26 cellular contexts compared by ENCODE assay signal in genomic region chr7:148979827-148980226, GRCh38. TPM values are rescaled to one million over a fixed set of nuclear protein-coding genes. Genes with fewer than 3 reads are reported as not detected.
DNase-seq lines count a peak whose midpoint lies in the region; ATAC-seq, FAIRE-seq and TF ChIP-seq lines count a peak whose summit lies in the region.
"Had no signal": no experiment of that assay in that cellular context is flagged by ENCODE, and none has a peak within 500 bp of the region (broad histone marks: within the 10 kb centered on the region; RNA-seq: fewer than 3 reads in every experiment).

No MANE protein-coding gene starts in this region.

- peak overlapping the region; percentile 76 to 81 for H3K27ac Mint-ChIP-seq in T-cell
- H3K27ac Mint-ChIP-seq: H9 had no signal

- H3K36me3 Mint-ChIP-seq in T-cell: no peaks in the 10 kb centered on the region

- CTCF ChIA-PET in T-cell (lab: Charles Lee): no interaction called here
- CTCF ChIA-PET in K562 (lab: Yijun Ruan, JAX; ENCODE audit: low intra/inter-chr PET ratio): no interaction called here

- in situ Hi-C loops in K562 (cut with MboI): no loop called here

- H3K27ac ChIP-seq in K562 (ENCODE audit: extremely low read depth, low read depth, low read length) (no peak overlapping the region), spleen (no peak overlapping the region), esophagus squamous epithelium (no peak overlapping the region)
- H3K27ac ChIP-seq: ascending aorta, HL-60, lower lobe of right lung, SJSA1, transverse colon had no signal

- no peaks in the 10 kb centered on the region for H3K9me1 ChIP-seq in K562 (ENCODE audit: control insufficient read depth, insufficient read depth, low read length)

- H3K4me1 ChIP-seq in K562 (replicated peaks in 1 of 2; ENCODE audit: control insufficient read depth in 2 of 2, insufficient read depth in 2 of 2, low read length in 2 of 2): peaks cover 14 to 15% of the 10 kb centered on the region in 2 experiments; a peak in 4 of 5 replicates
- H3K4me1 ChIP-seq in spleen: peaks cover 7 to 29% (median 25%) of the 10 kb centered on the region in 6 donors
- peaks cover 4 to 26% (median 5%) of the 10 kb centered on the region in 3 donors for H3K4me1 ChIP-seq in esophagus squamous epithelium

- H2AFZ ChIP-seq in K562 (ENCODE audit: low read depth, low read length): peak overlapping the region; percentile 6; the same call in 1 of the 2 replicates

- no peaks in the 10 kb centered on the region for H4K20me1 ChIP-seq in K562 (replicated peaks; ENCODE audit: control insufficient read depth, insufficient read depth, low read length)

- H3K4me3 ChIP-seq in K562 (no peak overlapping the region), spleen (no peak overlapping the region), esophagus squamous epithelium (no peak overlapping the region)
- H3K4me3 ChIP-seq: ascending aorta, lower lobe of right lung, SJSA1, transverse colon had no signal

- POLR2A ChIA-PET in T-cell (lab: Charles Lee) (interaction anchor here in 1 of 2 donors (0.6 to 0.8 kb wide), 2 partner anchors 97 to 100 kb away, joined by 4 to 6 read pairs; no protein-coding TSS in a partner anchor), K562 (lab: Yijun Ruan, JAX) (interaction anchor here (0.6 kb wide), 1 partner anchor 14 kb away, joined by 3 read pairs; no protein-coding TSS in a partner anchor)

- no peak overlapping the region for H3K4me2 ChIP-seq in K562 (ENCODE audit: insufficient read depth, low read length)

- no peaks in the 10 kb centered on the region for H3K27me3 Mint-ChIP-seq in T-cell

- TF ChIP-seq POLR2A in K562 (conservative IDR thresholded peaks at IDR 0.05) (no peak), spleen (IDR thresholded peaks at IDR 0.05) (no peak), esophagus squamous epithelium (IDR thresholded peaks at IDR 0.05) (no peak)

- TF ChIP-seq EP300 in K562 (IDR thresholded peaks at IDR 0.05; ENCODE audit: low read length): no peak

- H3K4me3 Mint-ChIP-seq in T-cell: peak overlapping the region; percentile 25 to 35 (median 35)
- H3K4me3 Mint-ChIP-seq: H9 had no signal

- H3K4me1 Mint-ChIP-seq in T-cell: peaks cover 31 to 49% (median 35%) of the 10 kb centered on the region in 3 donors

- DNase-seq in stimulated activated CD4-positive, alpha-beta T cell treated with anti-CD3 and anti-CD28 coated beads, Interleukin-15, amount 100 ng/mL, for 24 hours: peak; percentile 32
- no peak for DNase-seq in stimulated activated CD4-positive, alpha-beta T cell treated with anti-CD3 and anti-CD28 coated beads, Interleukin-1b, Interleukin-23, amount 100 ng/mL, for 48 hours
- DNase-seq in T-cell (peak in 22 of 34 experiments; percentile 14 to 51 (median 35)), K562 (ENCODE audit: extremely low read depth in 1 of 4, low spot score in 3 of 4) (no peak), spleen (peak; percentile 23), esophagus squamous epithelium (lab: John Stamatoyannopoulos, UW) (no peak), NCI-H510A (lab: John Stamatoyannopoulos, UW) (no peak), Ammon's horn (ENCODE audit: low spot score) (no peak)
- DNase-seq: activated effector memory CD4-positive, alpha-beta T cell treated with Interleukin-2 at 50 U/mL for 16 hours; C1 segment of cervical spinal cord; caudate nucleus; glutamatergic neuron; H9; lower lobe of right lung; NCI-H1694; NCI-H2171; NCI-H526; occipital lobe; stimulated activated CD4-positive, alpha-beta T cell treated with anti-CD3 and anti-CD28 coated beads, Interleukin-2, amount 100 ng/mL, for 24 hours; T-helper 1 cell; transverse colon had no signal

- H3K27me3 ChIP-seq in K562 (ENCODE audit: control insufficient read depth in 2 of 2, insufficient read depth in 2 of 2, low read length in 2 of 2) (no peaks in the 10 kb centered on the region), spleen (replicated peaks in 1 of 7) (peaks cover 0 to 13% (median 0%) of the 10 kb centered on the region in 7 donors), esophagus squamous epithelium (peaks cover 0 to 6% (median 0%) of the 10 kb centered on the region in 4 donors)
- H3K27me3 ChIP-seq: ascending aorta, SJSA1 had no signal

- H3K79me2 ChIP-seq in K562 (ENCODE audit: control insufficient read depth, insufficient read depth, low read length): no peaks in the 10 kb centered on the region

- WGBS in K562 (ENCODE audit: insufficient coverage, low coverage, missing lambda C conversion rate): 40% methylated on average over 9 of the region's 9 CpGs
- 68 to 79% (median 73%) methylated on average over 9 of the region's 9 CpGs for WGBS in spleen, 5 donors
- 71 to 82% methylated on average over 8 to 9 of the region's 9 CpGs for WGBS in esophagus squamous epithelium, 2 donors

- H3K36me3 ChIP-seq in K562 (ENCODE audit: control insufficient read depth, insufficient read depth, low read length) (no peaks in the 10 kb centered on the region), spleen (no peaks in the 10 kb centered on the region), esophagus squamous epithelium (no peaks in the 10 kb centered on the region)
- H3K36me3 ChIP-seq: ascending aorta, lower lobe of right lung, SJSA1, transverse colon had no signal

- no peak for FAIRE-seq in K562 (lab: Jason Lieb, UNC)
- FAIRE-seq: TTC549 had no signal

- H3K9me3 Mint-ChIP-seq in T-cell: peaks cover 0 to 8% (median 0%) of the 10 kb centered on the region in 3 donors

- ATAC-seq in T-cell (replicated peaks in 1 of 4) (peak; percentile 22 to 61 (median 30)), K562 (no peak)
- ATAC-seq: activated CD4-positive, CD25-positive, alpha-beta regulatory T cell treated with anti-CD3 and anti-CD28 coated beads, Interleukin-2, amount 50 U/mL, for 24 hours; lower lobe of right lung had no signal

- H3K9ac ChIP-seq in K562 (ENCODE audit: insufficient read depth in 1 of 2, low read depth in 2 of 2, low read length in 2 of 2): no peak overlapping the region

- no peak for TF ChIP-seq RAD21 in K562 (CRISPR knock-in tag; conservative IDR thresholded peaks at IDR 0.05 in 1 of 2, IDR thresholded peaks at IDR 0.05 in 1 of 2)

- TF ChIP-seq CTCF in K562 (IDR thresholded peaks at IDR 0.05 in 2 of 3, conservative IDR thresholded peaks at IDR 0.05 in 1 of 3; ENCODE audit: insufficient read depth in 2 of 3, low read depth in 1 of 3, low read length in 3 of 3) (no peak), spleen (IDR thresholded peaks at IDR 0.05 in 8 of 11, conservative IDR thresholded peaks at IDR 0.05 in 3 of 11) (no peak), esophagus squamous epithelium (IDR thresholded peaks at IDR 0.05) (no peak)

- intact Hi-C loops in K562 (cut with micrococcal nuclease): loop anchor here (5.0 kb wide), 1 partner anchor 517 kb away; the partner anchor contains the start of gene ZNF746
- intact Hi-C loops in spleen (cut with DNase I; ENCODE audit: low total_unique reads): no loop called here
- intact Hi-C loops in esophagus squamous epithelium (cut with DNase I): no loop called here

- BruUV-seq in K562 (replicated peaks; lab: Mats Ljungman, UMichigan): no TSS peak

- no peaks in the 10 kb centered on the region for H3K9me3 ChIP-seq in K562 (replicated peaks; ENCODE audit: control insufficient read depth, insufficient read depth, low read depth, low read length)
- H3K9me3 ChIP-seq in spleen: peaks cover 0 to 6% (median 0%) of the 10 kb centered on the region in 8 donors
- no peaks in the 10 kb centered on the region for H3K9me3 ChIP-seq in esophagus squamous epithelium
- H3K9me3 ChIP-seq: ascending aorta, lower lobe of right lung, SJSA1, transverse colon had no signal

TF ChIP-seq in K562, 482 proteins besides CTCF, POLR2A, EP300 and RAD21:
- TF ChIP-seq KLF6 (CRISPR knock-in tag; IDR thresholded peaks at IDR 0.05; ENCODE audit: borderline replicate concordance) (no peak), CHD2 (IDR thresholded peaks at IDR 0.05; ENCODE audit: low read depth, low read length) (peak; percentile 87)

RNA-seq across cellular contexts. Expression of gene PDIA4, which starts 48.5 kb away (rescaled TPM):
- total RNA-seq in T-cell (10 to 100 TPM; 40.3 to 75.3 (median 68.4) TPM), K562 (2014; rRNA removed) (158 and 178 TPM in 2 replicates), K562 (2014; rRNA removed; fragmentation: Illumina TruSeq; extraction: Trizol) (82.7 and 91.5 TPM in 2 replicates), K562 (2015; rRNA removed; fragmentation: Illumina TruSeq; extraction: Trizol) (136 TPM in 2 replicates), K562 (2021) (159 and 161 TPM in 2 replicates), spleen (100 to 1,000 TPM in 3 of 7 donors, 10 to 100 TPM in 4; 81.1 to 160 (median 90.0) TPM), esophagus squamous epithelium (100 to 1,000 TPM in 1 of 4 donors, 10 to 100 TPM in 3; 40.6 to 105 (median 86.1) TPM)
- total RNA-seq in K562 (2011; cell fraction: chromatin; rRNA removed; ENCODE audit: low replicate concordance): 187 and 270 TPM in 2 replicates
- total RNA-seq in K562 (2011; cell fraction: nucleolus; rRNA removed): 352 and 378 TPM in 2 replicates
- 244 and 324 TPM in 2 replicates for total RNA-seq in K562 (2011; cell fraction: nucleoplasm; rRNA removed)
- polyA plus RNA-seq in K562 (2011; rRNA removed) (146 and 186 TPM in 2 replicates), K562 (2014; fragmentation: Illumina TruSeq; extraction: Trizol) (143 and 175 TPM in 2 replicates), K562 (2014; fragmentation: Nextera tagmentation; extraction: Ambion mirVana) (10 to 100 TPM in 1 of 2 experiments, 1 to 10 TPM in 1; 9.1 to 14.5 TPM), K562 (2014; rRNA removed) (155 and 171 TPM in 2 replicates), spleen (10 to 100 TPM; 21.6 to 33.2 (median 33.2) TPM)
- 107 and 158 TPM in 2 replicates for polyA plus RNA-seq in K562 (2011; cell fraction: cytosol; rRNA removed)
- 149 and 181 TPM in 2 replicates for polyA plus RNA-seq in K562 (2011; cell fraction: nucleus; rRNA removed)
- 137 and 177 TPM in 2 replicates for polyA plus RNA-seq in K562 (2012)
- polyA minus RNA-seq in K562 (2011; rRNA and poly(A)+ RNA removed): 147 and 177 TPM in 2 replicates
- polyA minus RNA-seq in K562 (2011; cell fraction: cytosol; rRNA and poly(A)+ RNA removed): 90.9 and 121 TPM in 2 replicates
- polyA minus RNA-seq in K562 (2011; cell fraction: nucleus; rRNA and poly(A)+ RNA removed): 30.0 and 68.5 TPM in 2 replicates

Comparison
In these comparisons a context has a peak if more than half of its experiments do, and no peak if none do; other contexts are left out.
1. DNase-seq: peak in stimulated activated CD4-positive, alpha-beta T cell treated with anti-CD3 and anti-CD28 coated beads, Interleukin-15, amount 100 ng/mL, for 24 hours (single experiment), T-cell (22 of 34) and spleen (single experiment); none in stimulated activated CD4-positive, alpha-beta T cell treated with anti-CD3 and anti-CD28 coated beads, Interleukin-1b, Interleukin-23, amount 100 ng/mL, for 48 hours (single experiment), K562 (0 of 4), esophagus squamous epithelium (single experiment), NCI-H510A (single experiment) and Ammon's horn (single experiment).